ENCODE assay signal across 14 cellular contexts in genomic region chr2:214765180-214765579, GRCh38. TPM values are rescaled to one million over a fixed set of nuclear protein-coding genes. Genes with fewer than 3 reads are reported as not detected.
DNase-seq lines count a peak whose midpoint lies in the region; ATAC-seq and TF ChIP-seq lines count a peak whose summit lies in the region.
"Had no signal": no experiment of that assay in that cellular context is flagged by ENCODE, and none has a peak within 500 bp of the region (broad histone marks: within the 10 kb centered on the region; RNA-seq: fewer than 3 reads in every experiment).

No MANE protein-coding gene starts in this region.

- H3K4me3 Mint-ChIP-seq in T-helper 2 cell treated with Interferon-gamma antibody and Interleukin-4, amounts not matched to agents 5 μg/mL and 100 μg/mL, for 36 hours = no peak overlapping the region
- H3K4me3 Mint-ChIP-seq: CD4-positive, CD25-positive, alpha-beta regulatory T cell had no signal

- H3K4me1 Mint-ChIP-seq in T-helper 2 cell treated with Interferon-gamma antibody and Interleukin-4, amounts not matched to agents 5 μg/mL and 100 μg/mL, for 36 hours (ENCODE audit: low read depth) = no peaks in the 10 kb centered on the region

- H3K36me3 Mint-ChIP-seq in T-helper 2 cell treated with Interferon-gamma antibody and Interleukin-4, amounts not matched to agents 5 μg/mL and 100 μg/mL, for 36 hours (ENCODE audit: low read depth) = peaks cover 66% of the 10 kb centered on the region

- H3K4me3 ChIP-seq in kidney epithelial cell (ENCODE audit: low read depth, low read length) = no peak overlapping the region
- H3K4me3 ChIP-seq: BLaER1 treated with 17β-estradiol and CSF1 and Interleukin-3, amounts not matched to agents 10 nM and 100 nM had no signal

- no peaks in the 10 kb centered on the region for H3K27me3 ChIP-seq in kidney epithelial cell (ENCODE audit: control insufficient read depth, insufficient read depth, low read length)
- H3K27me3 ChIP-seq: BLaER1 treated with 17β-estradiol and CSF1 and Interleukin-3, amounts not matched to agents 10 nM and 100 nM had no signal

- DNase-seq in activated CD4-positive, CD25-positive, alpha-beta regulatory T cell treated with anti-CD3 and anti-CD28 coated beads, Interleukin-2, amount 50 U/mL, for 72 hours = no peak
- DNase-seq in epithelial cell of prostate (ENCODE audit: low read depth, low spot score) = peak; percentile 41
- DNase-seq in kidney epithelial cell (ENCODE audit: low read depth) = peak; percentile 66
- DNase-seq in renal cortical epithelial cell (ENCODE audit: low read depth) = peak; percentile 86
- DNase-seq in AG08395 (ENCODE audit: low spot score) = no peak
- no peak for DNase-seq in T-helper 2 cell treated with Interferon-gamma antibody and Interleukin-4, amounts not matched to agents 5 μg/mL and 100 μg/mL, for 36 hours (ENCODE audit: low spot score)
- DNase-seq: Calu3; CD4-positive, CD25-positive, alpha-beta regulatory T cell; DMS 273 treated with DMSO at 0.1 percent for 48 hours had no signal

- no peaks in the 10 kb centered on the region for H3K9me3 Mint-ChIP-seq in T-helper 2 cell treated with Interferon-gamma antibody and Interleukin-4, amounts not matched to agents 5 μg/mL and 100 μg/mL, for 36 hours

- no peaks in the 10 kb centered on the region for H3K27me3 Mint-ChIP-seq in T-helper 2 cell treated with Interferon-gamma antibody and Interleukin-4, amounts not matched to agents 5 μg/mL and 100 μg/mL, for 36 hours (ENCODE audit: low read depth)
- H3K27me3 Mint-ChIP-seq: CD4-positive, CD25-positive, alpha-beta regulatory T cell had no signal

- peak; percentile 28 to 43 for ATAC-seq in activated CD4-positive, CD25-positive, alpha-beta regulatory T cell treated with anti-CD3 and anti-CD28 coated beads, Interleukin-2, amount 50 U/mL, for 24 hours
- ATAC-seq in GM21423 (IDR thresholded peaks at IDR 0.05; ENCODE audit: unreplicated experiment) = no peak
- ATAC-seq: HCT116 had no signal

- no peak overlapping the region for H3K27ac ChIP-seq in epithelial cell of prostate
- H3K27ac ChIP-seq: 22Rv1; BLaER1 treated with 17β-estradiol and CSF1 and Interleukin-3, amounts not matched to agents 10 nM and 100 nM had no signal

- no peaks in the 10 kb centered on the region for H3K36me3 ChIP-seq in kidney epithelial cell (ENCODE audit: control insufficient read depth, insufficient read depth, low read length)

- TF ChIP-seq CTCF in kidney epithelial cell (IDR thresholded peaks at IDR 0.05; ENCODE audit: insufficient read depth, low read length, poor library complexity, severe bottlenecking) = no peak

- H3K27ac Mint-ChIP-seq in T-helper 2 cell treated with Interferon-gamma antibody and Interleukin-4, amounts not matched to agents 5 μg/mL and 100 μg/mL, for 36 hours = no peak overlapping the region

RNA-seq across cellular contexts. Expression of gene BARD1, which starts 44.3 kb away (rescaled TPM):
- total RNA-seq in kidney epithelial cell (6.0 and 7.7 TPM in 2 replicates), renal cortical epithelial cell (9.8 and 25.4 TPM in 2 replicates)

Comparison
In these comparisons a context has a peak if more than half of its experiments do, and no peak if none do; other contexts are left out.
1. DNase-seq: peak in epithelial cell of prostate (single experiment), kidney epithelial cell (single experiment) and renal cortical epithelial cell (single experiment); none in activated CD4-positive, CD25-positive, alpha-beta regulatory T cell treated with anti-CD3 and anti-CD28 coated beads, Interleukin-2, amount 50 U/mL, for 72 hours (single experiment), AG08395 (single experiment) and T-helper 2 cell treated with Interferon-gamma antibody and Interleukin-4, amounts not matched to agents 5 μg/mL and 100 μg/mL, for 36 hours (single experiment).